Comparison of ENCODE assay signal across 34 cellular contexts in the genomic region with DNA sequence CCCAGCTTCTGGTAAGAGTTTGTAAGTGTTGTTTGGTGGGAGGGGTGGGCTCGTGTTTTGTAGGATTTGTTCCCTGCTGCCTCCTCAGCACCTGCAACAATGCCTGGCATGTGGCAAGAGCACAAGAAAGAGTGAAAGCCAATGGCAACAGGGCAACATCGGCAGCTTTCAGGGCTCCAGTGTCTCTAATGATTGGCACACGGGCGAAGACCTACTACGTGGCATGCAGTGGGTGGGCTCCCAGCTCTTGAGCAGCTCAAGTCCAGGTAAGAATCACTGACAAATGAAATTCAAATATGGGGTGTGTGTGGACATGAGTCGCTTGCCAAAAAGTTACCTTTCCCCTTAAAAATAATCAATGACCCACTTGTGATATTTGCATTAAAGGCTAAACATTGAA. TPM values are rescaled to one million over a fixed set of nuclear protein-coding genes. Genes with fewer than 3 reads are reported as not detected.
"Had no signal": no experiment of that assay in that cellular context is flagged by ENCODE, and none has a peak within 500 bp of the region (broad histone marks: within the 10 kb centered on the region; RNA-seq: fewer than 3 reads in every experiment).

No MANE protein-coding gene starts in this region.

- ATAC-seq: left lung; lower lobe of right lung; natural killer cell; stimulated activated naive B cell treated with anti-CD40 and anti-IgM and Interleukin-4, amounts not matched to agents 10 μg/mL and 1 μg/mL and 100 μg/mL, for 72 hours; stimulated activated naive CD8-positive, alpha-beta T cell treated with anti-CD3 and anti-CD28 coated beads, Interleukin-15, Interleukin-2, amounts not matched to agents 100 U/mL and 50 U/mL, for 24 hours had no signal

- H3K36me3 Mint-ChIP-seq: immature natural killer cell; naive B cell; natural killer cell; neural progenitor cell; stimulated activated naive B cell treated with anti-CD40 and anti-IgM and Interleukin-4, amounts not matched to agents 10 μg/mL and 1 μg/mL and 100 μg/mL, for 72 hours had no signal

- H3K4me3 ChIP-seq: left lung, lower lobe of right lung, neural progenitor cell, ovary, right atrium auricular region, right lobe of liver, stomach, testis, thyroid gland, transverse colon, upper lobe of left lung, vagina had no signal

- H3K4me3 Mint-ChIP-seq: immature natural killer cell; natural killer cell; nephron progenitor cell; neural progenitor cell; stimulated activated naive B cell treated with anti-CD40 and anti-IgM and Interleukin-4, amounts not matched to agents 10 μg/mL and 1 μg/mL and 100 μg/mL, for 72 hours had no signal

- H3K4me2 ChIP-seq: neural progenitor cell had no signal

- H3K27ac ChIP-seq: left lung, lower lobe of right lung, neural progenitor cell, neutrophil, ovary, right atrium auricular region, right lobe of liver, stomach, testis, thyroid gland, transverse colon, upper lobe of left lung, vagina had no signal

- DNase-seq: hypothalamus; immature natural killer cell; kidney; left colon; left lung; lower lobe of right lung; mammary epithelial cell; mesenchymal stem cell; naive B cell; natural killer cell; nephron progenitor cell; occipital lobe; ovary; right lobe of liver; stimulated activated CD4-positive, alpha-beta T cell treated with anti-CD3 and anti-CD28 coated beads, Interleukin-12 subunit alpha, Interleukin-12 subunit beta, amount 100 ng/mL, for 4 hours; stimulated activated CD4-positive, alpha-beta T cell treated with anti-CD3 and anti-CD28 coated beads, Interleukin-15, amount 100 ng/mL, for 24 hours; stimulated activated CD4-positive, alpha-beta T cell treated with anti-CD3 and anti-CD28 coated beads, Interleukin-2, amount 100 ng/mL, for 24 hours; stimulated activated CD4-positive, alpha-beta T cell treated with anti-CD3 and anti-CD28 coated beads, Interleukin-4, amount 100 ng/mL, for 1 hour; stimulated activated naive B cell treated with anti-CD40 and anti-IgM and Interleukin-4, amounts not matched to agents 10 μg/mL and 1 μg/mL and 100 μg/mL, for 72 hours; stimulated activated naive CD8-positive, alpha-beta T cell treated with anti-CD3 and anti-CD28 coated beads, Interleukin-15, Interleukin-2, amounts not matched to agents 100 U/mL and 50 U/mL, for 24 hours; stomach; thyroid gland; transverse colon had no signal

- H3K4me1 Mint-ChIP-seq: naive B cell; natural killer cell; nephron progenitor cell; stimulated activated naive B cell treated with anti-CD40 and anti-IgM and Interleukin-4, amounts not matched to agents 10 μg/mL and 1 μg/mL and 100 μg/mL, for 72 hours had no signal

- H3K27me3 ChIP-seq: left lung, neural progenitor cell, ovary, right atrium auricular region, right lobe of liver, stomach, testis, thyroid gland, transverse colon, upper lobe of left lung, vagina had no signal

- H3K27ac Mint-ChIP-seq: immature natural killer cell; naive B cell; natural killer cell; nephron progenitor cell; neural progenitor cell; progenitor cell of endocrine pancreas; stimulated activated naive B cell treated with anti-CD40 and anti-IgM and Interleukin-4, amounts not matched to agents 10 μg/mL and 1 μg/mL and 100 μg/mL, for 72 hours had no signal

- H3K9ac ChIP-seq: neural progenitor cell had no signal

- H3K36me3 ChIP-seq: left lung, lower lobe of right lung, neural progenitor cell, neutrophil, ovary, right atrium auricular region, right lobe of liver, stomach, thyroid gland, transverse colon, upper lobe of left lung, vagina had no signal

- H3K4me1 ChIP-seq: left lung, lower lobe of right lung, neural progenitor cell, right atrium auricular region, stomach, testis, thyroid gland, transverse colon, upper lobe of left lung, vagina had no signal

- H3K9me3 ChIP-seq: left lung, lower lobe of right lung, neutrophil, ovary, right atrium auricular region, right lobe of liver, testis, thyroid gland, transverse colon, upper lobe of left lung, vagina had no signal

- H3K9me3 Mint-ChIP-seq: immature natural killer cell; naive B cell; natural killer cell; nephron progenitor cell; neural progenitor cell; stimulated activated naive B cell treated with anti-CD40 and anti-IgM and Interleukin-4, amounts not matched to agents 10 μg/mL and 1 μg/mL and 100 μg/mL, for 72 hours had no signal

RNA-seq across cellular contexts. Expression of a gene that starts 23.9 kb away (rescaled TPM):
- total RNA-seq: kidney, mammary epithelial cell, occipital lobe, progenitor cell of endocrine pancreas, pulmonary artery endothelial cell, renal cortical epithelial cell, skeletal muscle tissue, urinary bladder, vagina had no signal
- polyA plus RNA-seq: mammary epithelial cell had no signal
